ENCODE assay signal across 14 cellular contexts in the genomic region with DNA sequence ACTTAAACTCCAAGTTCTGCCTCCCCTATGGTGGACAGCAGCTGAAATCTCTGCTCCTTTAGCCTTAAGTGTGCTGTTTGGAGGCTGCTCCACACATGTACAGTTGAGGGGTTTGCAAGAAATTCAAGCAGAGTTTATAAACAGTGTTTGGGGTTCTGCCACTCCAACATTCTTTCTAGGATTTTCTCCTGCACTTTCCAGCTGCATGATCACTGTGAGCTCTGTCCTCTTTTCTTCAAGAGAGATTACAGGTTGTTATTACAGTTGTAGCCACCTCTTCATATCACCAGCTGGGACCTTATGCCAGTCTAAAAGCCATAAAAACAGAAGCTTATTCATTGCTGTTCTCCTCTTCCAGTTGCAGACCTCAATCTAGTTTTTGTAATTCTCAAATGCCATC. TPM values are rescaled to one million over a fixed set of nuclear protein-coding genes. Genes with fewer than 3 reads are reported as not detected.
DNase-seq lines count a peak whose midpoint lies in the region; ATAC-seq, FAIRE-seq and TF ChIP-seq lines count a peak whose summit lies in the region.
"Had no signal": no experiment of that assay in that cellular context is flagged by ENCODE, and none has a peak within 500 bp of the region (broad histone marks: within the 10 kb centered on the region; RNA-seq: fewer than 3 reads in every experiment).

No MANE protein-coding gene starts in this region.

- H3K9me3 Mint-ChIP-seq in activated CD4-positive, alpha-beta T cell treated with anti-CD3 and anti-CD28 coated beads for 36 hours (ENCODE audit: low read depth), result no peaks in the 10 kb centered on the region
- H3K9me3 Mint-ChIP-seq in activated naive CD4-positive, alpha-beta T cell treated with anti-CD3 and anti-CD28 coated beads, Interleukin-2, amount 50 U/mL, for 24 hours, result no peaks in the 10 kb centered on the region
- H3K9me3 Mint-ChIP-seq in CD4-positive, CD25-positive, alpha-beta regulatory T cell, result no peaks in the 10 kb centered on the region
- no peaks in the 10 kb centered on the region for H3K9me3 Mint-ChIP-seq in CD14-positive monocyte
- H3K9me3 Mint-ChIP-seq: HFFc6 had no signal

- H3K4me3 ChIP-seq in CD4-positive, CD25-positive, alpha-beta regulatory T cell (ENCODE audit: low read depth, low read length), result no peak overlapping the region
- H3K4me3 ChIP-seq in SJCRH30, result no peak overlapping the region
- H3K4me3 ChIP-seq: HAP-1 had no signal

- H3K4me3 Mint-ChIP-seq in activated CD4-positive, alpha-beta T cell treated with anti-CD3 and anti-CD28 coated beads for 36 hours, result no peak overlapping the region
- H3K4me3 Mint-ChIP-seq in activated naive CD4-positive, alpha-beta T cell treated with anti-CD3 and anti-CD28 coated beads, Interleukin-2, amount 50 U/mL, for 24 hours, result no peak overlapping the region
- H3K4me3 Mint-ChIP-seq in CD4-positive, CD25-positive, alpha-beta regulatory T cell, result peak overlapping the region in 3 of 4 donors; percentile 10 to 59 (median 18)
- no peak overlapping the region for H3K4me3 Mint-ChIP-seq in CD14-positive monocyte
- H3K4me3 Mint-ChIP-seq: HFFc6 had no signal

- DNase-seq in activated CD4-positive, alpha-beta T cell treated with anti-CD3 and anti-CD28 coated beads for 36 hours, result no peak
- no peak for DNase-seq in activated CD4-positive, alpha-beta T cell treated with anti-CD3 and anti-CD28 coated beads for 1 hour
- no peak for DNase-seq in activated naive CD4-positive, alpha-beta T cell (lab: John Stamatoyannopoulos, UW)
- DNase-seq in CD4-positive, CD25-positive, alpha-beta regulatory T cell, result no peak
- peak; percentile 12 to 61 for DNase-seq in SJCRH30
- DNase-seq in CD14-positive monocyte (ENCODE audit: low spot score), result no peak
- DNase-seq in frontal cortex (ENCODE audit: low spot score in 2 of 2), result no peak
- DNase-seq: DMS53, GF-D8, HFFc6 had no signal

- H3K4me1 ChIP-seq in CD4-positive, CD25-positive, alpha-beta regulatory T cell (ENCODE audit: control insufficient read depth, insufficient read depth, low read length, poor library complexity, severe bottlenecking), result peaks cover 53% of the 10 kb centered on the region
- peaks cover 4% of the 10 kb centered on the region for H3K4me1 ChIP-seq in SJCRH30
- H3K4me1 ChIP-seq: HAP-1 had no signal

- intact Hi-C loops in activated CD4-positive, alpha-beta T cell treated with anti-CD3 and anti-CD28 coated beads for 36 hours (cut with DNase I, micrococcal nuclease), result no loop called here
- intact Hi-C loops in CD14-positive monocyte (cut with micrococcal nuclease), result no loop called here

- peaks cover 51% of the 10 kb centered on the region for H3K36me3 Mint-ChIP-seq in activated CD4-positive, alpha-beta T cell treated with anti-CD3 and anti-CD28 coated beads for 36 hours (ENCODE audit: low read depth)
- peaks cover 22% of the 10 kb centered on the region for H3K36me3 Mint-ChIP-seq in activated naive CD4-positive, alpha-beta T cell treated with anti-CD3 and anti-CD28 coated beads, Interleukin-2, amount 50 U/mL, for 24 hours
- H3K36me3 Mint-ChIP-seq in CD4-positive, CD25-positive, alpha-beta regulatory T cell, result peaks cover 36% of the 10 kb centered on the region
- H3K36me3 Mint-ChIP-seq in CD14-positive monocyte, result peaks cover 26% of the 10 kb centered on the region in 2 donors

- no peak for TF ChIP-seq CTCF in CD14-positive monocyte (IDR thresholded peaks at IDR 0.05)

- no peaks in the 10 kb centered on the region for H3K27me3 ChIP-seq in CD4-positive, CD25-positive, alpha-beta regulatory T cell (ENCODE audit: control insufficient read depth, insufficient read depth, low read length)
- no peaks in the 10 kb centered on the region for H3K27me3 ChIP-seq in SJCRH30

- H3K27me3 Mint-ChIP-seq in activated CD4-positive, alpha-beta T cell treated with anti-CD3 and anti-CD28 coated beads for 36 hours, result no peaks in the 10 kb centered on the region
- H3K27me3 Mint-ChIP-seq in activated naive CD4-positive, alpha-beta T cell treated with anti-CD3 and anti-CD28 coated beads, Interleukin-2, amount 50 U/mL, for 24 hours, result no peaks in the 10 kb centered on the region
- H3K27me3 Mint-ChIP-seq in CD4-positive, CD25-positive, alpha-beta regulatory T cell, result no peaks in the 10 kb centered on the region
- H3K27me3 Mint-ChIP-seq in CD14-positive monocyte (ENCODE audit: low read depth in 3 of 3), result no peaks in the 10 kb centered on the region

- H3K9me3 ChIP-seq in CD4-positive, CD25-positive, alpha-beta regulatory T cell (ENCODE audit: control insufficient read depth in 2 of 2, low read length in 2 of 2), result no peaks in the 10 kb centered on the region
- no peaks in the 10 kb centered on the region for H3K9me3 ChIP-seq in SJCRH30 (replicated peaks)
- H3K9me3 ChIP-seq: HAP-1 had no signal

- ATAC-seq in activated CD4-positive, alpha-beta T cell treated with anti-CD3 and anti-CD28 coated beads for 36 hours, result no peak
- ATAC-seq in CD4-positive, CD25-positive, alpha-beta regulatory T cell (ENCODE audit: low read depth in 2 of 2), result no peak

- FAIRE-seq in frontal cortex (lab: Jason Lieb, UNC), result no peak
- FAIRE-seq: H1 had no signal

- peak overlapping the region; percentile 10 for H3K27ac Mint-ChIP-seq in activated CD4-positive, alpha-beta T cell treated with anti-CD3 and anti-CD28 coated beads for 36 hours
- H3K27ac Mint-ChIP-seq in activated naive CD4-positive, alpha-beta T cell treated with anti-CD3 and anti-CD28 coated beads, Interleukin-2, amount 50 U/mL, for 24 hours, result peak overlapping the region; percentile 17
- H3K27ac Mint-ChIP-seq in CD4-positive, CD25-positive, alpha-beta regulatory T cell, result peak overlapping the region in 2 of 3 donors; percentile 22 to 63
- no peak overlapping the region for H3K27ac Mint-ChIP-seq in CD14-positive monocyte
- H3K27ac Mint-ChIP-seq: HFFc6 had no signal

- CTCF ChIA-PET in activated CD4-positive, alpha-beta T cell treated with anti-CD3 and anti-CD28 coated beads for 36 hours (lab: Charles Lee), result interaction anchor here (0.6 to 1.9 kb wide), 6 partner anchors 13 to 498 kb away, joined by 3 to 7 read pairs (median 4); no protein-coding TSS in a partner anchor

- peaks cover 34% of the 10 kb centered on the region for H3K36me3 ChIP-seq in CD4-positive, CD25-positive, alpha-beta regulatory T cell (ENCODE audit: control insufficient read depth, insufficient read depth, low read length)
- H3K36me3 ChIP-seq in SJCRH30, result 0 out of 2 replicates have a peak, but pooled peaks cover 2% of the 10 kb centered on the region

- H3K27ac ChIP-seq in CD4-positive, CD25-positive, alpha-beta regulatory T cell (ENCODE audit: insufficient read depth, low read length, poor library complexity, severe bottlenecking), result no peak overlapping the region
- peak overlapping the region; percentile 15; the same call in 1 of the 2 replicates for H3K27ac ChIP-seq in SJCRH30
- H3K27ac ChIP-seq: 22Rv1 had no signal

- H3K4me1 Mint-ChIP-seq in activated CD4-positive, alpha-beta T cell treated with anti-CD3 and anti-CD28 coated beads for 36 hours, result peaks cover 72% of the 10 kb centered on the region
- peaks cover 89% of the 10 kb centered on the region for H3K4me1 Mint-ChIP-seq in activated naive CD4-positive, alpha-beta T cell treated with anti-CD3 and anti-CD28 coated beads, Interleukin-2, amount 50 U/mL, for 24 hours
- H3K4me1 Mint-ChIP-seq in CD4-positive, CD25-positive, alpha-beta regulatory T cell, result peaks cover 45 to 91% (median 65%) of the 10 kb centered on the region in 4 donors
- H3K4me1 Mint-ChIP-seq in CD14-positive monocyte, result peaks cover 4% of the 10 kb centered on the region

- POLR2A ChIA-PET in activated CD4-positive, alpha-beta T cell treated with anti-CD3 and anti-CD28 coated beads for 36 hours (lab: Charles Lee), result no interaction called here

RNA-seq across cellular contexts. Expression of a gene that starts 8.4 kb away (rescaled TPM):
- 10 to 100 TPM; 32.7 to 40.0 TPM for total RNA-seq in activated CD4-positive, alpha-beta T cell treated with anti-CD3 and anti-CD28 coated beads for 36 hours
- 78.0 TPM for total RNA-seq in CD4-positive, CD25-positive, alpha-beta regulatory T cell
- 10 to 100 TPM; 34.8 to 39.7 (median 37.1) TPM for polyA plus RNA-seq in CD4-positive, CD25-positive, alpha-beta regulatory T cell
- 4.8 and 7.0 TPM in 2 replicates for total RNA-seq in SJCRH30 (2014; rRNA removed; shearing (Covaris generic))
- polyA plus RNA-seq in CD14-positive monocyte, result 1 to 10 TPM; 3.2 to 3.9 TPM
- 15.5 TPM for total RNA-seq in frontal cortex

RNA-seq across cellular contexts. Expression of a gene that starts 9.3 kb away (rescaled TPM):
- 10 to 100 TPM; 41.4 to 45.0 TPM for total RNA-seq in activated CD4-positive, alpha-beta T cell treated with anti-CD3 and anti-CD28 coated beads for 36 hours
- 167 TPM for total RNA-seq in CD4-positive, CD25-positive, alpha-beta regulatory T cell
- 10 to 100 TPM; 53.5 to 58.6 (median 56.5) TPM for polyA plus RNA-seq in CD4-positive, CD25-positive, alpha-beta regulatory T cell
- total RNA-seq in SJCRH30 (2014; rRNA removed; shearing (Covaris generic)), result 30.1 and 37.3 TPM in 2 replicates
- 10 to 100 TPM; 27.7 to 33.4 TPM for polyA plus RNA-seq in CD14-positive monocyte
- total RNA-seq in frontal cortex, result 52.2 TPM

RNA-seq across cellular contexts. Expression of a gene that starts 30.0 kb away (rescaled TPM):
- total RNA-seq in activated CD4-positive, alpha-beta T cell treated with anti-CD3 and anti-CD28 coated beads for 36 hours, result under 1 TPM; 0.39 to 0.43 TPM
- 1.3 TPM for total RNA-seq in CD4-positive, CD25-positive, alpha-beta regulatory T cell
- under 1 TPM in 3 of 4 donors, not detected in 1; 0.08 to 0.92 (median 0.17) TPM for polyA plus RNA-seq in CD4-positive, CD25-positive, alpha-beta regulatory T cell
- 2.4 and 2.5 TPM in 2 replicates for total RNA-seq in SJCRH30 (2014; rRNA removed; shearing (Covaris generic))
- polyA plus RNA-seq in CD14-positive monocyte, result not detected
- total RNA-seq in frontal cortex, result 37.5 TPM

RNA-seq across cellular contexts. Expression of a gene that starts 45.3 kb away (rescaled TPM):
- total RNA-seq in activated CD4-positive, alpha-beta T cell treated with anti-CD3 and anti-CD28 coated beads for 36 hours, result 1 to 10 TPM; 3.2 to 4.1 TPM
- total RNA-seq in CD4-positive, CD25-positive, alpha-beta regulatory T cell, result 2.6 TPM
- polyA plus RNA-seq in CD4-positive, CD25-positive, alpha-beta regulatory T cell, result under 1 TPM; 0.48 to 0.90 (median 0.57) TPM
- 1.8 and 1.9 TPM in 2 replicates for total RNA-seq in SJCRH30 (2014; rRNA removed; shearing (Covaris generic))
- under 1 TPM in 1 of 2 donors, not detected in 1; 0.17 TPM for polyA plus RNA-seq in CD14-positive monocyte
- total RNA-seq in frontal cortex, result 9.0 TPM

RNA-seq across cellular contexts. Expression of a gene that starts 54.5 kb away (rescaled TPM):
- under 1 TPM in 1 of 2 experiments, not detected in 1; 0.14 TPM for total RNA-seq in activated CD4-positive, alpha-beta T cell treated with anti-CD3 and anti-CD28 coated beads for 36 hours
- not detected for total RNA-seq in CD4-positive, CD25-positive, alpha-beta regulatory T cell
- polyA plus RNA-seq in CD4-positive, CD25-positive, alpha-beta regulatory T cell, result under 1 TPM in 2 of 4 donors, not detected in 2; 0.28 to 0.32 TPM
- total RNA-seq in SJCRH30 (2014; rRNA removed; shearing (Covaris generic)), result 0.24 and 0.56 TPM in 2 replicates
- polyA plus RNA-seq in CD14-positive monocyte, result under 1 TPM in 1 of 2 donors, not detected in 1; 0.38 TPM
- 0.82 TPM for total RNA-seq in frontal cortex

Comparison
In these comparisons a context has a peak if more than half of its experiments do, and no peak if none do; other contexts are left out.
1. DNase-seq: peak in SJCRH30 (2 of 2); none in activated CD4-positive, alpha-beta T cell treated with anti-CD3 and anti-CD28 coated beads for 36 hours (single experiment), activated CD4-positive, alpha-beta T cell treated with anti-CD3 and anti-CD28 coated beads for 1 hour (single experiment), activated naive CD4-positive, alpha-beta T cell (0 of 4), CD4-positive, CD25-positive, alpha-beta regulatory T cell (0 of 3), CD14-positive monocyte (single experiment) and frontal cortex (0 of 2).
2. H3K27ac Mint-ChIP-seq: peak in activated CD4-positive, alpha-beta T cell treated with anti-CD3 and anti-CD28 coated beads for 36 hours (single experiment), activated naive CD4-positive, alpha-beta T cell treated with anti-CD3 and anti-CD28 coated beads, Interleukin-2, amount 50 U/mL, for 24 hours (single experiment) and CD4-positive, CD25-positive, alpha-beta regulatory T cell (2 of 3); none in CD14-positive monocyte (0 of 7).
3. H3K4me3 Mint-ChIP-seq: peak in CD4-positive, CD25-positive, alpha-beta regulatory T cell (3 of 4); none in activated CD4-positive, alpha-beta T cell treated with anti-CD3 and anti-CD28 coated beads for 36 hours (single experiment), activated naive CD4-positive, alpha-beta T cell treated with anti-CD3 and anti-CD28 coated beads, Interleukin-2, amount 50 U/mL, for 24 hours (single experiment) and CD14-positive monocyte (0 of 2).
4. RNA of a gene that starts 30.0 kb away (total RNA-seq): 37.5 TPM in frontal cortex (single experiment); 2.4 to 2.5 TPM in SJCRH30, 1.3 TPM in CD4-positive, CD25-positive, alpha-beta regulatory T cell (single experiment) and 0.39 to 0.43 TPM in activated CD4-positive, alpha-beta T cell treated with anti-CD3 and anti-CD28 coated beads for 36 hours; every median in the first group is over 10 times any median in the second.